Comparison of ENCODE assay signal across 13 cellular contexts in the genomic region with DNA sequence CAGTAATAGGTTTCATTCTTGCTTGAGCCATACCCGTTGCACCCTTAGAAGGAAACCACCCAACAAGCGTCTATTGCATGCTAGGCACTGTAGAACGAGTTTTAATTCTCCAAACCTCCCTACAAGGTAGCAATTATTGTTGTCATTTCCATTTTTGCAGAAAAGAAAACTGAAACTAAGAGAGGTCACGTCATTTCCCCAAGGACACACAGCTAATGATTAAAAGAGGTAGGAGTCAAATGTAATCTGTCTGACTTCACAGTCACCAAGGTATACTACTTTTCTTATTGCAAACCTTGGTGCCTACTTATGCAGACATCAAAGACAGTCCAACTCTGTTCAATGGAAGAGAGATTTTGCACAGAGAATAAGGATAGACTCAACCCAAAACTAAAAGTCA. TPM values are rescaled to one million over a fixed set of nuclear protein-coding genes. Genes with fewer than 3 reads are reported as not detected.
DNase-seq lines count a peak whose midpoint lies in the region; ATAC-seq, FAIRE-seq and TF ChIP-seq lines count a peak whose summit lies in the region.
"Had no signal": no experiment of that assay in that cellular context is flagged by ENCODE, and none has a peak within 500 bp of the region (broad histone marks: within the 10 kb centered on the region; RNA-seq: fewer than 3 reads in every experiment).

No MANE protein-coding gene starts in this region.

- TF ChIP-seq CTCF in GM10248 (IDR thresholded peaks at IDR 0.05; ENCODE audit: control extremely low read depth, extremely low read depth, low read depth, missing control alignments) (no peak), heart left ventricle (IDR thresholded peaks at IDR 0.05) (no peak)

- DNase-seq in GM10248 (ENCODE audit: extremely low spot score) (peak; percentile 45), GM19239 (ENCODE audit: insufficient read length, low spot score) (peak; percentile 22), NCI-H526 (lab: John Stamatoyannopoulos, UW) (no peak), hepatic stellate cell (ENCODE audit: low spot score) (no peak), NCI-H2107 (lab: John Stamatoyannopoulos, UW) (no peak), heart left ventricle (no peak)
- DNase-seq: GF-D8, NCI-H187 treated with DMSO at 0.1 percent for 48 hours, psoas muscle had no signal

- no peak for TF ChIP-seq POLR2A in heart left ventricle (IDR thresholded peaks at IDR 0.05)

- H3K4me3 ChIP-seq in heart left ventricle = no peak overlapping the region
- H3K4me3 ChIP-seq: psoas muscle had no signal

- peaks cover 0 to 4% (median 0%) of the 10 kb centered on the region in 12 donors for H3K9me3 ChIP-seq in heart left ventricle
- H3K9me3 ChIP-seq: psoas muscle had no signal

- WGBS in heart left ventricle, 4 donors = 69 to 80% (median 72%) methylated on average over 4 of the region's 4 CpGs

- H3K27me3 ChIP-seq in heart left ventricle = peaks cover 0 to 1% (median 0%) of the 10 kb centered on the region in 9 donors

- CTCF ChIA-PET in GM10248 (lab: Yijun Ruan, JAX) = interaction anchor here (2.0 kb wide), 1 partner anchor 12 kb away, joined by 5 read pairs; no protein-coding TSS in a partner anchor

- H3K27ac ChIP-seq in heart left ventricle = no peak overlapping the region
- H3K27ac ChIP-seq: psoas muscle, VCaP had no signal

- peaks cover 0 to 9% (median 0%) of the 10 kb centered on the region in 12 donors for H3K4me1 ChIP-seq in heart left ventricle
- H3K4me1 ChIP-seq: psoas muscle had no signal

- POLR2A ChIA-PET in GM10248 (lab: Yijun Ruan, JAX) = no interaction called here

- H3K36me3 ChIP-seq in heart left ventricle = no peaks in the 10 kb centered on the region

- intact Hi-C loops in heart left ventricle (cut with DNase I) = no loop called here

- ATAC-seq in HG02642 (IDR thresholded peaks at IDR 0.05; ENCODE audit: poor library complexity, unreplicated experiment) (peak; percentile 91), HG03439 (IDR thresholded peaks at IDR 0.05; ENCODE audit: unreplicated experiment) (peak; percentile 86), heart left ventricle (no peak)
- ATAC-seq: psoas muscle had no signal

- FAIRE-seq in GM19239 (lab: Jason Lieb, UNC) = peak; percentile 96

RNA-seq across cellular contexts. Expression of a gene that starts 49.1 kb away (rescaled TPM):
- total RNA-seq in heart left ventricle = not detected
- polyA plus RNA-seq in heart left ventricle = under 1 TPM in 1 of 2 donors, not detected in 1; 0.03 TPM
- total RNA-seq: RPMI7951 had no signal

Comparison
In these comparisons a context has a peak if more than half of its experiments do, and no peak if none do; other contexts are left out.
1. DNase-seq: peak in GM10248 (single experiment) and GM19239 (single experiment); none in NCI-H526 (0 of 2), hepatic stellate cell (single experiment), NCI-H2107 (single experiment) and heart left ventricle (0 of 5).
2. ATAC-seq: peak in HG02642 (single experiment) and HG03439 (single experiment); none in heart left ventricle (0 of 4).